2 cellular contexts compared by ENCODE assay signal in the genomic region with DNA sequence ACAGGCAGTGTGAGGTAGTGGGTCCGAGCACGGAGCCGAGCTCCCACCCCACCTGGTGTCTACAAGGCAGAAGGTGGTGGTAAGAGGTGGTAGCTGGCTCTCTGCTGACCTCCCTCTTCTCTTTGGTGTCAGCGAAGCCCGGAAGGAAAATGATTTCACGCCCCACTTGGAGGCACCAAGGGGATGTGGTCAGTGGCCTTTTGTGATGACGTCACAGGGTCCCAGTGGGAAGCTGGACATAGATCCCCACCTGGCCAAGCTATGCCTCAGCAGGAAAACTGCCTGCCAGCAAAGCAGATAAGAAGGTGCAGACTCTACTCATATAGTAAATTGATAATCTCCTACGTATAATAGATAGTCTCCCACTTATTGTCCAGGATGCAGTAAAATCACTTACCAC.
TF ChIP-seq lines count a peak whose summit lies in the region.

No MANE protein-coding gene starts in this region.

TF ChIP-seq in HepG2, 621 proteins besides CTCF, POLR2A, EP300 and RAD21:
- no peak for TF ChIP-seq RCOR2 (CRISPR knock-in tag; IDR thresholded peaks at IDR 0.05)
- no peak for TF ChIP-seq ZNF101 (CRISPR knock-in tag; IDR thresholded peaks at IDR 0.05; ENCODE audit: borderline replicate concordance, low read depth)
- TF ChIP-seq PAWR (CRISPR knock-in tag; IDR thresholded peaks at IDR 0.05; ENCODE audit: borderline replicate concordance), result no peak
- TF ChIP-seq, protein P1, sequence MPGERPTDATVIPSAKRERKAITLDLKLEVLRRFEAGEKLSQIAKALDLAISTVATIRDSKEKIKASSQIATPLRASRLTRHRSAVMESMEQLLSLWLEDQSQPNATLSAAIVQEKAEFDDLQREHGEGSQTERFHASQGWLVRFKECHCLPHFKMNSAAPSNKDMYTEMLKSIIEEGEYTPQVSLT (CRISPR knock-in tag; IDR thresholded peaks at IDR 0.05; ENCODE audit: borderline replicate concordance, low read depth), result no peak
- TF ChIP-seq POGZ (CRISPR knock-in tag; IDR thresholded peaks at IDR 0.05), result no peak
- TF ChIP-seq, protein P2, sequence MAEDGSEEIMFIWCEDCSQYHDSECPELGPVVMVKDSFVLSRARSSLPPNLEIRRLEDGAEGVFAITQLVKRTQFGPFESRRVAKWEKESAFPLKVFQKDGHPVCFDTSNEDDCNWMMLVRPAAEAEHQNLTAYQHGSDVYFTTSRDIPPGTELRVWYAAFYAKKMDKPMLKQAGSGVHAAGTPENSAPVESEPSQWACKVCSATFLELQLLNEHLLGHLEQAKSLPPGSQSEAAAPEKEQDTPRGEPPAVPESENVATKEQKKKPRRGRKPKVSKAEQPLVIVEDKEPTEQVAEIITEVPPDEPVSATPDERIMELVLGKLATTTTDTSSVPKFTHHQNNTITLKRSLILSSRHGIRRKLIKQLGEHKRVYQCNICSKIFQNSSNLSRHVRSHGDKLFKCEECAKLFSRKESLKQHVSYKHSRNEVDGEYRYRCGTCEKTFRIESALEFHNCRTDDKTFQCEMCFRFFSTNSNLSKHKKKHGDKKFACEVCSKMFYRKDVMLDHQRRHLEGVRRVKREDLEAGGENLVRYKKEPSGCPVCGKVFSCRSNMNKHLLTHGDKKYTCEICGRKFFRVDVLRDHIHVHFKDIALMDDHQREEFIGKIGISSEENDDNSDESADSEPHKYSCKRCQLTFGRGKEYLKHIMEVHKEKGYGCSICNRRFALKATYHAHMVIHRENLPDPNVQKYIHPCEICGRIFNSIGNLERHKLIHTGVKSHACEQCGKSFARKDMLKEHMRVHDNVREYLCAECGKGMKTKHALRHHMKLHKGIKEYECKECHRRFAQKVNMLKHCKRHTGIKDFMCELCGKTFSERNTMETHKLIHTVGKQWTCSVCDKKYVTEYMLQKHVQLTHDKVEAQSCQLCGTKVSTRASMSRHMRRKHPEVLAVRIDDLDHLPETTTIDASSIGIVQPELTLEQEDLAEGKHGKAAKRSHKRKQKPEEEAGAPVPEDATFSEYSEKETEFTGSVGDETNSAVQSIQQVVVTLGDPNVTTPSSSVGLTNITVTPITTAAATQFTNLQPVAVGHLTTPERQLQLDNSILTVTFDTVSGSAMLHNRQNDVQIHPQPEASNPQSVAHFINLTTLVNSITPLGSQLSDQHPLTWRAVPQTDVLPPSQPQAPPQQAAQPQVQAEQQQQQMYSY (CRISPR knock-in tag; IDR thresholded peaks at IDR 0.05), result no peak
- TF ChIP-seq BCL6 (CRISPR knock-in tag; IDR thresholded peaks at IDR 0.05), result no peak
- peak; percentile 98 for TF ChIP-seq CREB1 (IDR thresholded peaks at IDR 0.05)
- TF ChIP-seq CREB1 (CRISPR knock-in tag; IDR thresholded peaks at IDR 0.05), result no peak
- TF ChIP-seq ZNF788 (CRISPR knock-in tag; IDR thresholded peaks at IDR 0.05; ENCODE audit: borderline replicate concordance), result no peak
- no peak for TF ChIP-seq HOXD1 (CRISPR knock-in tag; IDR thresholded peaks at IDR 0.05)
- TF ChIP-seq ZSCAN12 (CRISPR knock-in tag; IDR thresholded peaks at IDR 0.05), result no peak
- TF ChIP-seq GABPA (IDR thresholded peaks at IDR 0.05; ENCODE audit: low read depth, low read length), result no peak
- no peak for TF ChIP-seq GABPA (CRISPR knock-in tag; IDR thresholded peaks at IDR 0.05; ENCODE audit: low read depth)
- TF ChIP-seq ATF7 (IDR thresholded peaks at IDR 0.05), result peak; percentile 96
- TF ChIP-seq ATF7 (CRISPR knock-in tag; IDR thresholded peaks at IDR 0.05), result no peak
- TF ChIP-seq, protein P3, sequence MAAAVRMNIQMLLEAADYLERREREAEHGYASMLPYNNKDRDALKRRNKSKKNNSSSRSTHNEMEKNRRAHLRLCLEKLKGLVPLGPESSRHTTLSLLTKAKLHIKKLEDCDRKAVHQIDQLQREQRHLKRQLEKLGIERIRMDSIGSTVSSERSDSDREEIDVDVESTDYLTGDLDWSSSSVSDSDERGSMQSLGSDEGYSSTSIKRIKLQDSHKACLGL (CRISPR knock-in tag; IDR thresholded peaks at IDR 0.05), result no peak
- TF ChIP-seq TARDBP (CRISPR knock-in tag; IDR thresholded peaks at IDR 0.05), result no peak

TF ChIP-seq in K562, 482 proteins besides CTCF, POLR2A, EP300 and RAD21:
- TF ChIP-seq LCOR (CRISPR knock-in tag; IDR thresholded peaks at IDR 0.05), result no peak
- TF ChIP-seq, protein P4, sequence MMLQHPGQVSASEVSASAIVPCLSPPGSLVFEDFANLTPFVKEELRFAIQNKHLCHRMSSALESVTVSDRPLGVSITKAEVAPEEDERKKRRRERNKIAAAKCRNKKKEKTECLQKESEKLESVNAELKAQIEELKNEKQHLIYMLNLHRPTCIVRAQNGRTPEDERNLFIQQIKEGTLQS (IDR thresholded peaks at IDR 0.05), result peak; percentile 48; the same call in 1 of the 2 replicates
- TF ChIP-seq, protein P4 (CRISPR knock-in tag; conservative IDR thresholded peaks at IDR 0.05), result no peak
- TF ChIP-seq, protein P5, sequence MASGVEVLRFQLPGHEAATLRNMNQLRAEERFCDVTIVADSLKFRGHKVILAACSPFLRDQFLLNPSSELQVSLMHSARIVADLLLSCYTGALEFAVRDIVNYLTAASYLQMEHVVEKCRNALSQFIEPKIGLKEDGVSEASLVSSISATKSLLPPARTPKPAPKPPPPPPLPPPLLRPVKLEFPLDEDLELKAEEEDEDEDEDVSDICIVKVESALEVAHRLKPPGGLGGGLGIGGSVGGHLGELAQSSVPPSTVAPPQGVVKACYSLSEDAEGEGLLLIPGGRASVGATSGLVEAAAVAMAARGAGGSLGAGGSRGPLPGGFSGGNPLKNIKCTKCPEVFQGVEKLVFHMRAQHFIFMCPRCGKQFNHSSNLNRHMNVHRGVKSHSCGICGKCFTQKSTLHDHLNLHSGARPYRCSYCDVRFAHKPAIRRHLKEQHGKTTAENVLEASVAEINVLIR (CRISPR knock-in tag; IDR thresholded peaks at IDR 0.05), result 0 out of 2 replicates have a peak, but pooled peaks have one; percentile 24
- no peak for TF ChIP-seq MAFK (IDR thresholded peaks at IDR 0.05; ENCODE audit: low read length)
- peak; percentile 58; the same call in 1 of the 2 replicates for TF ChIP-seq ATF7 (IDR thresholded peaks at IDR 0.05)
- TF ChIP-seq, protein P6, sequence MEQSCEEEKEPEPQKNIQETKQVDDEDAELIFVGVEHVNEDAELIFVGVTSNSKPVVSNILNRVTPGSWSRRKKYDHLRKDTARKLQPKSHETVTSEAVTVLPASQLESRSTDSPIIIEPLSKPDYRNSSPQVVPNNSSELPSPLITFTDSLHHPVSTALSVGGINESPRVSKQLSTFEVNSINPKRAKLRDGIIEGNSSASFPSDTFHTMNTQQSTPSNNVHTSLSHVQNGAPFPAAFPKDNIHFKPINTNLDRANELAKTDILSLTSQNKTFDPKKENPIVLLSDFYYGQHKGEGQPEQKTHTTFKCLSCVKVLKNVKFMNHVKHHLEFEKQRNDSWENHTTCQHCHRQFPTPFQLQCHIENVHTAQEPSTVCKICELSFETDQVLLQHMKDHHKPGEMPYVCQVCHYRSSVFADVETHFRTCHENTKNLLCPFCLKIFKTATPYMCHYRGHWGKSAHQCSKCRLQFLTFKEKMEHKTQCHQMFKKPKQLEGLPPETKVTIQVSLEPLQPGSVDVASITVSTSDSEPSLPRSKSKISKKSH (CRISPR knock-in tag; IDR thresholded peaks at IDR 0.05), result no peak
- TF ChIP-seq SP1 (CRISPR knock-in tag; IDR thresholded peaks at IDR 0.05), result no peak
- TF ChIP-seq CREM (IDR thresholded peaks at IDR 0.05; ENCODE audit: low read depth), result peak; percentile 75
- TF ChIP-seq HNRNPL (IDR thresholded peaks at IDR 0.05; ENCODE audit: low read depth, low read length), result no peak
- no peak for TF ChIP-seq RBM34 (IDR thresholded peaks at IDR 0.05; ENCODE audit: borderline replicate concordance, insufficient read depth, low read length)
- TF ChIP-seq, protein P7, sequence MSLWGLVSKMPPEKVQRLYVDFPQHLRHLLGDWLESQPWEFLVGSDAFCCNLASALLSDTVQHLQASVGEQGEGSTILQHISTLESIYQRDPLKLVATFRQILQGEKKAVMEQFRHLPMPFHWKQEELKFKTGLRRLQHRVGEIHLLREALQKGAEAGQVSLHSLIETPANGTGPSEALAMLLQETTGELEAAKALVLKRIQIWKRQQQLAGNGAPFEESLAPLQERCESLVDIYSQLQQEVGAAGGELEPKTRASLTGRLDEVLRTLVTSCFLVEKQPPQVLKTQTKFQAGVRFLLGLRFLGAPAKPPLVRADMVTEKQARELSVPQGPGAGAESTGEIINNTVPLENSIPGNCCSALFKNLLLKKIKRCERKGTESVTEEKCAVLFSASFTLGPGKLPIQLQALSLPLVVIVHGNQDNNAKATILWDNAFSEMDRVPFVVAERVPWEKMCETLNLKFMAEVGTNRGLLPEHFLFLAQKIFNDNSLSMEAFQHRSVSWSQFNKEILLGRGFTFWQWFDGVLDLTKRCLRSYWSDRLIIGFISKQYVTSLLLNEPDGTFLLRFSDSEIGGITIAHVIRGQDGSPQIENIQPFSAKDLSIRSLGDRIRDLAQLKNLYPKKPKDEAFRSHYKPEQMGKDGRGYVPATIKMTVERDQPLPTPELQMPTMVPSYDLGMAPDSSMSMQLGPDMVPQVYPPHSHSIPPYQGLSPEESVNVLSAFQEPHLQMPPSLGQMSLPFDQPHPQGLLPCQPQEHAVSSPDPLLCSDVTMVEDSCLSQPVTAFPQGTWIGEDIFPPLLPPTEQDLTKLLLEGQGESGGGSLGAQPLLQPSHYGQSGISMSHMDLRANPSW (CRISPR knock-in tag; IDR thresholded peaks at IDR 0.05), result no peak
- no peak for TF ChIP-seq SAP30 (IDR thresholded peaks at IDR 0.05; ENCODE audit: borderline replicate concordance, insufficient read depth, low read depth, low read length, poor library complexity, severe bottlenecking)
- no peak for TF ChIP-seq ATF1 (CRISPR knock-in tag; IDR thresholded peaks at IDR 0.05)
- TF ChIP-seq ATF1 (tag; IDR thresholded peaks at IDR 0.05), result peak; percentile 72
- no peak for TF ChIP-seq CEBPG (CRISPR knock-in tag; IDR thresholded peaks at IDR 0.05)
- no peak for TF ChIP-seq CEBPG (tag; conservative IDR thresholded peaks at IDR 0.05 in 1 of 2, IDR thresholded peaks at IDR 0.05 in 1 of 2)
- TF ChIP-seq SMAD1 (IDR thresholded peaks at IDR 0.05; ENCODE audit: low read depth, low read length, partially characterized antibody), result no peak
TF ChIP-seq in K562: peak in this region for 5.
